ENCODE assay signal across 10 cellular contexts in genomic region chr5:14178671-14179211, GRCh38. TPM values are rescaled to one million over a fixed set of nuclear protein-coding genes. Genes with fewer than 3 reads are reported as not detected.
DNase-seq lines count a peak whose midpoint lies in the region; ATAC-seq and TF ChIP-seq lines count a peak whose summit lies in the region.
"Had no signal": no experiment of that assay in that cellular context is flagged by ENCODE, and none has a peak within 500 bp of the region (broad histone marks: within the 10 kb centered on the region; RNA-seq: fewer than 3 reads in every experiment).

No MANE protein-coding gene starts in this region.

- H3K27ac Mint-ChIP-seq in endodermal cell (peak overlapping the region; percentile 12), nephron progenitor cell (peak overlapping the region; percentile 8)
- no peak overlapping the region for H3K27ac Mint-ChIP-seq in activated T-helper 2 cell treated with anti-CD3 and anti-CD28 coated beads, Interferon-gamma antibody, Interleukin-2, Interleukin-4, amounts not matched to agents 10 μg/mL and 5 μg/mL and 100 μg/mL, durations not matched to agents 14 hours and 24 hours and 36 hours
- H3K27ac Mint-ChIP-seq: activated CD4-positive, alpha-beta memory T cell treated with anti-CD3 and anti-CD28 coated beads, Interleukin-2, amount 10 ng/mL, durations not matched to agents 7 days and 5 days had no signal

- H3K36me3 Mint-ChIP-seq in endodermal cell (ENCODE audit: low read depth) (no peaks in the 10 kb centered on the region), nephron progenitor cell (ENCODE audit: low read depth) (no peaks in the 10 kb centered on the region)
- no peaks in the 10 kb centered on the region for H3K36me3 Mint-ChIP-seq in activated T-helper 2 cell treated with anti-CD3 and anti-CD28 coated beads, Interferon-gamma antibody, Interleukin-2, Interleukin-4, amounts not matched to agents 10 μg/mL and 5 μg/mL and 100 μg/mL, durations not matched to agents 14 hours and 24 hours and 36 hours (ENCODE audit: low read depth)

- 5% methylated on average over 7 of the region's 10 CpGs; no CpG with 5 or more reads in 1 of the 2 experiments for WGBS in endodermal cell (ENCODE audit: insufficient coverage in 1 of 2, insufficient read length in 1 of 2), 2 experiments

- peak; percentile 93 for DNase-seq in EL
- no peak for DNase-seq in PC-9
- DNase-seq in endodermal cell = peak; percentile 90
- DNase-seq in nephron progenitor cell = peak; percentile 42
- no peak for DNase-seq in activated T-helper 2 cell treated with anti-CD3 and anti-CD28 coated beads, Interferon-gamma antibody, Interleukin-2, Interleukin-4, amounts not matched to agents 10 μg/mL and 5 μg/mL and 100 μg/mL, durations not matched to agents 14 hours and 24 hours and 36 hours (ENCODE audit: low spot score)
- DNase-seq in Right ventricle myocardium superior = no peak
- no peak for DNase-seq in NCI-H524 treated with DMSO at 0.1 percent for 48 hours (lab: John Stamatoyannopoulos, UW)
- DNase-seq: activated CD4-positive, alpha-beta memory T cell treated with anti-CD3 and anti-CD28 coated beads, Interleukin-2, amount 10 ng/mL, durations not matched to agents 7 days and 5 days; body of pancreas had no signal

- H3K9ac ChIP-seq in endodermal cell (ENCODE audit: extremely low read depth, low read length, poor library complexity, severe bottlenecking) = no peak overlapping the region

- CTCF ChIA-PET in PC-9 (lab: Charles Lee) = interaction anchor here (0.6 to 0.7 kb wide), 3 partner anchors 20 to 89 kb away, joined by 3 read pairs; no protein-coding TSS in a partner anchor

- H3K9me3 ChIP-seq in PC-9 (ENCODE audit: insufficient read depth, low read depth) (no peaks in the 10 kb centered on the region), endodermal cell (ENCODE audit: control insufficient read depth, low read length) (no peaks in the 10 kb centered on the region)
- H3K9me3 ChIP-seq: body of pancreas had no signal

- no peaks in the 10 kb centered on the region for H3K9me2 ChIP-seq in PC-9 (ENCODE audit: insufficient read depth)

- H3K27ac ChIP-seq in PC-9 (peak overlapping the region; percentile 3; the same call in 1 of the 2 replicates), endodermal cell (ENCODE audit: low read depth, low read length) (no peak overlapping the region)
- H3K27ac ChIP-seq: body of pancreas had no signal

- H3K27me3 ChIP-seq in PC-9 (ENCODE audit: insufficient read depth, low read depth) (no peaks in the 10 kb centered on the region), endodermal cell (ENCODE audit: control insufficient read depth, insufficient read depth, low read length, poor library complexity, severe bottlenecking) (no peaks in the 10 kb centered on the region)
- H3K27me3 ChIP-seq: body of pancreas had no signal

- TF ChIP-seq CTCF in PC-9 (conservative IDR thresholded peaks at IDR 0.05) (no peak), endodermal cell (conservative IDR thresholded peaks at IDR 0.05) (no peak), nephron progenitor cell (IDR thresholded peaks at IDR 0.05) (no peak)

- H3K79me2 ChIP-seq in PC-9 (ENCODE audit: low read depth) = peaks cover 100% of the 10 kb centered on the region

- H3K4me3 Mint-ChIP-seq in endodermal cell = peak overlapping the region; percentile 41
- H3K4me3 Mint-ChIP-seq in nephron progenitor cell = peak overlapping the region; percentile 66
- no peak overlapping the region for H3K4me3 Mint-ChIP-seq in activated T-helper 2 cell treated with anti-CD3 and anti-CD28 coated beads, Interferon-gamma antibody, Interleukin-2, Interleukin-4, amounts not matched to agents 10 μg/mL and 5 μg/mL and 100 μg/mL, durations not matched to agents 14 hours and 24 hours and 36 hours (ENCODE audit: low read depth)
- H3K4me3 Mint-ChIP-seq: activated CD4-positive, alpha-beta memory T cell treated with anti-CD3 and anti-CD28 coated beads, Interleukin-2, amount 10 ng/mL, durations not matched to agents 7 days and 5 days had no signal

- H3K4me1 ChIP-seq in PC-9 (replicated peaks; ENCODE audit: insufficient read depth) (peaks cover 71% of the 10 kb centered on the region), endodermal cell (ENCODE audit: control insufficient read depth, insufficient read depth, low read length) (peaks cover 8% of the 10 kb centered on the region)

- no peak for ATAC-seq in GM19455 (IDR thresholded peaks at IDR 0.05; ENCODE audit: unreplicated experiment)
- ATAC-seq in Right ventricle myocardium superior (ENCODE audit: poor library complexity) = no peak
- ATAC-seq: body of pancreas had no signal

- H2AFZ ChIP-seq in PC-9 = no peak overlapping the region

- H3K9me3 Mint-ChIP-seq in endodermal cell = no peaks in the 10 kb centered on the region
- no peaks in the 10 kb centered on the region for H3K9me3 Mint-ChIP-seq in nephron progenitor cell
- H3K9me3 Mint-ChIP-seq in activated T-helper 2 cell treated with anti-CD3 and anti-CD28 coated beads, Interferon-gamma antibody, Interleukin-2, Interleukin-4, amounts not matched to agents 10 μg/mL and 5 μg/mL and 100 μg/mL, durations not matched to agents 14 hours and 24 hours and 36 hours = no peaks in the 10 kb centered on the region
- H3K9me3 Mint-ChIP-seq: activated CD4-positive, alpha-beta memory T cell treated with anti-CD3 and anti-CD28 coated beads, Interleukin-2, amount 10 ng/mL, durations not matched to agents 7 days and 5 days had no signal

- H3K27me3 Mint-ChIP-seq in endodermal cell (ENCODE audit: insufficient read depth) (no peaks in the 10 kb centered on the region), nephron progenitor cell (ENCODE audit: low read depth, poor library complexity) (no peaks in the 10 kb centered on the region)
- peaks cover 2% of the 10 kb centered on the region for H3K27me3 Mint-ChIP-seq in activated T-helper 2 cell treated with anti-CD3 and anti-CD28 coated beads, Interferon-gamma antibody, Interleukin-2, Interleukin-4, amounts not matched to agents 10 μg/mL and 5 μg/mL and 100 μg/mL, durations not matched to agents 14 hours and 24 hours and 36 hours (ENCODE audit: low read depth)

- H3K36me3 ChIP-seq in PC-9 (ENCODE audit: low read depth) (peaks cover 3% of the 10 kb centered on the region), endodermal cell (ENCODE audit: control insufficient read depth, insufficient read depth, low read length) (no peaks in the 10 kb centered on the region)

- H3F3A ChIP-seq in PC-9 (ENCODE audit: insufficient read depth, low read depth) = peaks cover 33% of the 10 kb centered on the region; the same call in 1 of the 2 replicates

- H3K4me2 ChIP-seq in PC-9 = no peak overlapping the region

- BruUV-seq in PC-9 (replicated peaks; lab: Mats Ljungman, UMichigan) = no TSS peak

- POLR2A ChIA-PET in PC-9 (lab: Charles Lee; ENCODE audit: unreplicated experiment) = interaction anchor here (0.6 to 0.7 kb wide), 4 partner anchors 22 to 146 kb away, joined by 3 to 5 read pairs (median 4); no protein-coding TSS in a partner anchor

- H3K4me1 Mint-ChIP-seq in endodermal cell (peaks cover 47% of the 10 kb centered on the region), nephron progenitor cell (peaks cover 83% of the 10 kb centered on the region)
- H3K4me1 Mint-ChIP-seq in activated T-helper 2 cell treated with anti-CD3 and anti-CD28 coated beads, Interferon-gamma antibody, Interleukin-2, Interleukin-4, amounts not matched to agents 10 μg/mL and 5 μg/mL and 100 μg/mL, durations not matched to agents 14 hours and 24 hours and 36 hours (ENCODE audit: low read depth) = no peaks in the 10 kb centered on the region
- H3K4me1 Mint-ChIP-seq: activated CD4-positive, alpha-beta memory T cell treated with anti-CD3 and anti-CD28 coated beads, Interleukin-2, amount 10 ng/mL, durations not matched to agents 7 days and 5 days had no signal

- H4K20me1 ChIP-seq in PC-9 (ENCODE audit: insufficient read depth) = peaks cover 13% of the 10 kb centered on the region; the same call in 1 of the 2 replicates

- intact Hi-C loops in PC-9 (cut with micrococcal nuclease; ENCODE audit: unreplicated experiment) (no loop called here), Right ventricle myocardium superior (cut with DNase I) (no loop called here)
- intact Hi-C loops in activated T-helper 2 cell treated with anti-CD3 and anti-CD28 coated beads, Interferon-gamma antibody, Interleukin-2, Interleukin-4, amounts not matched to agents 10 μg/mL and 5 μg/mL and 100 μg/mL, durations not matched to agents 14 hours and 24 hours and 36 hours (cut with micrococcal nuclease) = no loop called here

- no peak overlapping the region for H3K4me3 ChIP-seq in PC-9
- H3K4me3 ChIP-seq in endodermal cell (ENCODE audit: low read length) = peak overlapping the region; percentile 15
- H3K4me3 ChIP-seq: body of pancreas had no signal

RNA-seq across cellular contexts. Expression of gene TRIO, which starts 35.6 kb away (rescaled TPM):
- total RNA-seq in PC-9 (2021) = 596 and 756 TPM in 2 replicates
- total RNA-seq in endodermal cell = 100 to 1,000 TPM in 1 of 2 donors, 10 to 100 TPM in 1; 88.3 to 109 TPM
- polyA plus RNA-seq in endodermal cell (2013, experiment 1 of 2) = 56.6 TPM
- polyA plus RNA-seq in endodermal cell (2013, experiment 2 of 2) = 54.0 TPM
- total RNA-seq in activated T-helper 2 cell treated with anti-CD3 and anti-CD28 coated beads, Interferon-gamma antibody, Interleukin-2, Interleukin-4, amounts not matched to agents 10 μg/mL and 5 μg/mL and 100 μg/mL, durations not matched to agents 14 hours and 24 hours and 36 hours = 28.7 and 30.1 TPM in 2 replicates
- total RNA-seq in Right ventricle myocardium superior = 56.0 TPM

Comparison
In these comparisons a context has a peak if more than half of its experiments do, and no peak if none do; other contexts are left out.
1. DNase-seq: peak in EL (single experiment), endodermal cell (single experiment) and nephron progenitor cell (single experiment); none in PC-9 (0 of 2), activated T-helper 2 cell treated with anti-CD3 and anti-CD28 coated beads, Interferon-gamma antibody, Interleukin-2, Interleukin-4, amounts not matched to agents 10 μg/mL and 5 μg/mL and 100 μg/mL, durations not matched to agents 14 hours and 24 hours and 36 hours (single experiment), Right ventricle myocardium superior (single experiment) and NCI-H524 treated with DMSO at 0.1 percent for 48 hours (single experiment).